Comparison of ENCODE assay signal across 12 cellular contexts in genomic region chr15:32669870-32670623, GRCh38. TPM values are rescaled to one million over a fixed set of nuclear protein-coding genes. Genes with fewer than 3 reads are reported as not detected.
DNase-seq lines count a peak whose midpoint lies in the region; FAIRE-seq and TF ChIP-seq lines count a peak whose summit lies in the region.
"Had no signal": no experiment of that assay in that cellular context is flagged by ENCODE, and none has a peak within 500 bp of the region (broad histone marks: within the 10 kb centered on the region; RNA-seq: fewer than 3 reads in every experiment).

No MANE protein-coding gene starts in this region.

- H3K9me3 ChIP-seq in PC-9 (ENCODE audit: insufficient read depth, low read depth) (no peaks in the 10 kb centered on the region), muscle layer of duodenum (ENCODE audit: control insufficient read depth in 1 of 2, low read length in 2 of 2) (no peaks in the 10 kb centered on the region)

- no TSS peak for BruUV-seq in PC-9 (replicated peaks; lab: Mats Ljungman, UMichigan)

- POLR2A ChIA-PET in PC-9 (lab: Charles Lee; ENCODE audit: unreplicated experiment), result interaction anchor here (0.6 kb wide), 1 partner anchor 116 kb away, joined by 7 read pairs; no protein-coding TSS in a partner anchor

- H3K4me1 ChIP-seq in PC-9 (replicated peaks; ENCODE audit: insufficient read depth), result peaks cover 14% of the 10 kb centered on the region
- H3K4me1 ChIP-seq in muscle layer of duodenum (ENCODE audit: control insufficient read depth in 1 of 2, insufficient read depth in 2 of 2, low read length in 2 of 2), result no peaks in the 10 kb centered on the region

- CTCF ChIA-PET in PC-9 (lab: Charles Lee), result no interaction called here

- no peaks in the 10 kb centered on the region for H3K4me1 Mint-ChIP-seq in activated T-helper 1 cell treated with anti-CD3 and anti-CD28 coated beads, Interleukin-12 subunit alpha, Interleukin-12 subunit beta, Interleukin-2, Interleukin-4 antibody, amounts not matched to agents 30 ng/mL and 10 ng/mL and 1 ng/mL, durations not matched to agents 14 hours and 24 hours and 36 hours (ENCODE audit: low read depth)
- H3K4me1 Mint-ChIP-seq: activated naive CD4-positive, alpha-beta T cell treated with anti-CD3 and anti-CD28 coated beads, Interleukin-2, amount 50 U/mL, for 24 hours had no signal

- FAIRE-seq in urothelium cell line (lab: Jason Lieb, UNC), result no peak
- FAIRE-seq: kidney had no signal

- H3K4me3 ChIP-seq in PC-9 (no peak overlapping the region), muscle layer of duodenum (ENCODE audit: low read depth in 1 of 2, low read length in 2 of 2) (no peak overlapping the region)

- H3K4me3 Mint-ChIP-seq in activated T-helper 1 cell treated with anti-CD3 and anti-CD28 coated beads, Interleukin-12 subunit alpha, Interleukin-12 subunit beta, Interleukin-2, Interleukin-4 antibody, amounts not matched to agents 30 ng/mL and 10 ng/mL and 1 ng/mL, durations not matched to agents 14 hours and 24 hours and 36 hours, result no peak overlapping the region
- H3K4me3 Mint-ChIP-seq: activated naive CD4-positive, alpha-beta T cell treated with anti-CD3 and anti-CD28 coated beads, Interleukin-2, amount 50 U/mL, for 24 hours had no signal

- peak overlapping the region; percentile 27 for H3K4me2 ChIP-seq in PC-9

- no peak overlapping the region for H3K27ac Mint-ChIP-seq in activated T-helper 1 cell treated with anti-CD3 and anti-CD28 coated beads, Interleukin-12 subunit alpha, Interleukin-12 subunit beta, Interleukin-2, Interleukin-4 antibody, amounts not matched to agents 30 ng/mL and 10 ng/mL and 1 ng/mL, durations not matched to agents 14 hours and 24 hours and 36 hours
- H3K27ac Mint-ChIP-seq: activated naive CD4-positive, alpha-beta T cell treated with anti-CD3 and anti-CD28 coated beads, Interleukin-2, amount 50 U/mL, for 24 hours had no signal

- H3K27me3 Mint-ChIP-seq in activated T-helper 1 cell treated with anti-CD3 and anti-CD28 coated beads, Interleukin-12 subunit alpha, Interleukin-12 subunit beta, Interleukin-2, Interleukin-4 antibody, amounts not matched to agents 30 ng/mL and 10 ng/mL and 1 ng/mL, durations not matched to agents 14 hours and 24 hours and 36 hours (ENCODE audit: insufficient read depth), result no peaks in the 10 kb centered on the region
- H3K27me3 Mint-ChIP-seq: activated naive CD4-positive, alpha-beta T cell treated with anti-CD3 and anti-CD28 coated beads, Interleukin-2, amount 50 U/mL, for 24 hours had no signal

- no peaks in the 10 kb centered on the region for H3K36me3 Mint-ChIP-seq in activated T-helper 1 cell treated with anti-CD3 and anti-CD28 coated beads, Interleukin-12 subunit alpha, Interleukin-12 subunit beta, Interleukin-2, Interleukin-4 antibody, amounts not matched to agents 30 ng/mL and 10 ng/mL and 1 ng/mL, durations not matched to agents 14 hours and 24 hours and 36 hours (ENCODE audit: low read depth)
- H3K36me3 Mint-ChIP-seq: activated naive CD4-positive, alpha-beta T cell treated with anti-CD3 and anti-CD28 coated beads, Interleukin-2, amount 50 U/mL, for 24 hours had no signal

- H3F3A ChIP-seq in PC-9 (ENCODE audit: insufficient read depth, low read depth), result peaks cover 4% of the 10 kb centered on the region; the same call in 1 of the 2 replicates

- intact Hi-C loops in PC-9 (cut with micrococcal nuclease; ENCODE audit: unreplicated experiment), result no loop called here
- intact Hi-C loops in activated T-helper 1 cell treated with anti-CD3 and anti-CD28 coated beads, Interleukin-12 subunit alpha, Interleukin-12 subunit beta, Interleukin-2, Interleukin-4 antibody, amounts not matched to agents 30 ng/mL and 10 ng/mL and 1 ng/mL, durations not matched to agents 14 hours and 24 hours and 36 hours (cut with micrococcal nuclease), result no loop called here

- no peak for TF ChIP-seq CTCF in PC-9 (conservative IDR thresholded peaks at IDR 0.05)

- H3K79me2 ChIP-seq in PC-9 (ENCODE audit: low read depth), result no peaks in the 10 kb centered on the region

- H2AFZ ChIP-seq in PC-9, result no peak overlapping the region

- no peaks in the 10 kb centered on the region for H3K9me2 ChIP-seq in PC-9 (ENCODE audit: insufficient read depth)

- H3K27ac ChIP-seq in PC-9 (no peak overlapping the region), muscle layer of duodenum (ENCODE audit: low read length) (peak overlapping the region; percentile 54)

- H3K36me3 ChIP-seq in PC-9 (ENCODE audit: low read depth) (no peaks in the 10 kb centered on the region), muscle layer of duodenum (ENCODE audit: control insufficient read depth in 1 of 2, insufficient read depth in 2 of 2, low read length in 2 of 2) (no peaks in the 10 kb centered on the region)

- H3K9me3 Mint-ChIP-seq in activated T-helper 1 cell treated with anti-CD3 and anti-CD28 coated beads, Interleukin-12 subunit alpha, Interleukin-12 subunit beta, Interleukin-2, Interleukin-4 antibody, amounts not matched to agents 30 ng/mL and 10 ng/mL and 1 ng/mL, durations not matched to agents 14 hours and 24 hours and 36 hours, result no peaks in the 10 kb centered on the region
- H3K9me3 Mint-ChIP-seq: activated naive CD4-positive, alpha-beta T cell treated with anti-CD3 and anti-CD28 coated beads, Interleukin-2, amount 50 U/mL, for 24 hours had no signal

- peak; percentile 89 for DNase-seq in Ammon's horn (ENCODE audit: low spot score)
- peak; percentile 41 to 62 for DNase-seq in PC-9
- DNase-seq in fibroblast of gingiva (ENCODE audit: low read depth), result peak; percentile 97
- no peak for DNase-seq in urothelium cell line (ENCODE audit: low spot score)
- DNase-seq in activated T-helper 1 cell treated with anti-CD3 and anti-CD28 coated beads, Interleukin-12 subunit alpha, Interleukin-12 subunit beta, Interleukin-2, Interleukin-4 antibody, amounts not matched to agents 30 ng/mL and 10 ng/mL and 1 ng/mL, durations not matched to agents 14 hours and 24 hours and 36 hours (ENCODE audit: low spot score), result no peak
- DNase-seq in A172 (ENCODE audit: low spot score), result no peak
- no peak for DNase-seq in NK-92 (lab: John Stamatoyannopoulos, UW; ENCODE audit: unreplicated experiment)
- DNase-seq: kidney; NCI-H1436 treated with DMSO at 0.1 percent for 48 hours; stimulated activated CD4-positive, alpha-beta T cell treated with anti-CD3 and anti-CD28 coated beads, Interleukin-4, amount 100 ng/mL, for 1 hour had no signal

- H4K20me1 ChIP-seq in PC-9 (ENCODE audit: insufficient read depth), result no peaks in the 10 kb centered on the region

- H3K27me3 ChIP-seq in PC-9 (ENCODE audit: insufficient read depth, low read depth) (no peaks in the 10 kb centered on the region), muscle layer of duodenum (ENCODE audit: low read depth, low read length) (no peaks in the 10 kb centered on the region)

RNA-seq across cellular contexts. Expression of gene SCG5, which starts 28.5 kb away (rescaled TPM):
- 0.39 TPM in 1 of 2 replicates, not detected in the other for total RNA-seq in PC-9 (2021)
- total RNA-seq in activated T-helper 1 cell treated with anti-CD3 and anti-CD28 coated beads, Interleukin-12 subunit alpha, Interleukin-12 subunit beta, Interleukin-2, Interleukin-4 antibody, amounts not matched to agents 30 ng/mL and 10 ng/mL and 1 ng/mL, durations not matched to agents 14 hours and 24 hours and 36 hours, result 1.6 and 2.6 TPM in 2 replicates
- 0.76 and 3.9 TPM in 2 replicates for total RNA-seq in A172 (2014; rRNA removed; shearing (Covaris generic))

RNA-seq across cellular contexts. Expression of gene GREM1, which starts 47.8 kb away (rescaled TPM):
- total RNA-seq in PC-9 (2021), result 0.39 and 0.48 TPM in 2 replicates
- total RNA-seq in activated T-helper 1 cell treated with anti-CD3 and anti-CD28 coated beads, Interleukin-12 subunit alpha, Interleukin-12 subunit beta, Interleukin-2, Interleukin-4 antibody, amounts not matched to agents 30 ng/mL and 10 ng/mL and 1 ng/mL, durations not matched to agents 14 hours and 24 hours and 36 hours, result not detected in 2 replicates
- not detected in 2 replicates for total RNA-seq in A172 (2014; rRNA removed; shearing (Covaris generic))

RNA-seq across cellular contexts. Expression of gene ARHGAP11A, which starts 54.7 kb away (rescaled TPM):
- total RNA-seq in PC-9 (2021), result 81.5 and 91.6 TPM in 2 replicates
- 90.2 and 96.4 TPM in 2 replicates for total RNA-seq in activated T-helper 1 cell treated with anti-CD3 and anti-CD28 coated beads, Interleukin-12 subunit alpha, Interleukin-12 subunit beta, Interleukin-2, Interleukin-4 antibody, amounts not matched to agents 30 ng/mL and 10 ng/mL and 1 ng/mL, durations not matched to agents 14 hours and 24 hours and 36 hours
- 47.3 and 64.5 TPM in 2 replicates for total RNA-seq in A172 (2014; rRNA removed; shearing (Covaris generic))

Comparison
In these comparisons a context has a peak if more than half of its experiments do, and no peak if none do; other contexts are left out.
1. DNase-seq: peak in Ammon's horn (single experiment), PC-9 (2 of 2) and fibroblast of gingiva (single experiment); none in urothelium cell line (single experiment), activated T-helper 1 cell treated with anti-CD3 and anti-CD28 coated beads, Interleukin-12 subunit alpha, Interleukin-12 subunit beta, Interleukin-2, Interleukin-4 antibody, amounts not matched to agents 30 ng/mL and 10 ng/mL and 1 ng/mL, durations not matched to agents 14 hours and 24 hours and 36 hours (single experiment), A172 (single experiment) and NK-92 (single experiment).